ENCODE assay signal across 8 cellular contexts in genomic region chr2:197191177-197191947, GRCh38.
DNase-seq lines count a peak whose midpoint lies in the region; ATAC-seq and TF ChIP-seq lines count a peak whose summit lies in the region.

No MANE protein-coding gene starts in this region.

- peak; percentile 84 for TF ChIP-seq CTCF in CD4-positive, alpha-beta T cell (IDR thresholded peaks at IDR 0.05)
- TF ChIP-seq CTCF in mucosa of descending colon (IDR thresholded peaks at IDR 0.05) = peak; percentile 40

- H3K9me3 ChIP-seq in CD4-positive, alpha-beta T cell (ENCODE audit: control insufficient read depth, low read length) = no peaks in the 10 kb centered on the region
- H3K9me3 ChIP-seq in mucosa of descending colon = no peaks in the 10 kb centered on the region

- H3K27ac Mint-ChIP-seq in CD4-positive, alpha-beta T cell = peak overlapping the region; percentile 95
- H3K27ac Mint-ChIP-seq in IgD-negative memory B cell = peak overlapping the region; percentile 52 to 88 (median 67)

- no peaks in the 10 kb centered on the region for H3K9me3 Mint-ChIP-seq in CD4-positive, alpha-beta T cell
- no peaks in the 10 kb centered on the region for H3K9me3 Mint-ChIP-seq in IgD-negative memory B cell

- POLR2A ChIA-PET in CD4-positive, alpha-beta T cell (lab: Charles Lee) = interaction anchor here (0.7 to 3.7 kb wide), 16 partner anchors 8 to 261 kb away, joined by 3 to 73 read pairs (median 4); partner anchors contain the start of gene ANKRD44

- H3K4me3 Mint-ChIP-seq in CD4-positive, alpha-beta T cell = peak overlapping the region; percentile 52
- peak overlapping the region in 3 of 4 donors; percentile 14 to 56 (median 30) for H3K4me3 Mint-ChIP-seq in IgD-negative memory B cell

- H3K4me1 ChIP-seq in mucosa of descending colon (ENCODE audit: low read depth) = peaks cover 2% of the 10 kb centered on the region

- H3K36me3 ChIP-seq in mucosa of descending colon (ENCODE audit: low read depth) = no peaks in the 10 kb centered on the region

- H3K36me3 Mint-ChIP-seq in CD4-positive, alpha-beta T cell (ENCODE audit: low read depth) = peaks cover 32% of the 10 kb centered on the region
- no peaks in the 10 kb centered on the region for H3K36me3 Mint-ChIP-seq in IgD-negative memory B cell

- intact Hi-C loops in CD4-positive, alpha-beta T cell (cut with DNase I, micrococcal nuclease) = loop anchor here (1.0 to 10.0 kb wide), 6 partner anchors 79 to 1017 kb away; partner anchors contain the start of gene STK17B (in 1 of the 2)
- intact Hi-C loops in mucosa of descending colon (cut with DNase I, micrococcal nuclease) = loop anchor here in 1 of 2 donors (5.0 kb wide), 1 partner anchor 116 kb away; no protein-coding TSS in a partner anchor

- no peak for DNase-seq in CD4-positive, alpha-beta T cell
- DNase-seq in RPMI7951 (ENCODE audit: low read depth) (peak; percentile 37), dermis blood vessel endothelial cell (peak; percentile 65), mucosa of descending colon (no peak)
- DNase-seq in stimulated activated CD4-positive, alpha-beta T cell treated with anti-CD3 and anti-CD28 coated beads, Interleukin-4, amount 100 ng/mL, for 24 hours = no peak

- H3K4me3 ChIP-seq in mucosa of descending colon = no peak overlapping the region

- H3K27me3 Mint-ChIP-seq in CD4-positive, alpha-beta T cell = no peaks in the 10 kb centered on the region
- H3K27me3 Mint-ChIP-seq in IgD-negative memory B cell = no peaks in the 10 kb centered on the region

- ATAC-seq in CD4-positive, alpha-beta T cell (ENCODE audit: poor library complexity) = peak; percentile 59
- ATAC-seq in GM18511 (IDR thresholded peaks at IDR 0.05; ENCODE audit: unreplicated experiment) (peak; percentile 61), mucosa of descending colon (peak; percentile 76), HG02763 (IDR thresholded peaks at IDR 0.05; ENCODE audit: unreplicated experiment) (no peak)

- CTCF ChIA-PET in CD4-positive, alpha-beta T cell (lab: Charles Lee) = interaction anchor here (0.6 to 4.1 kb wide), 42 partner anchors 9 to 265 kb away, joined by 3 to 69 read pairs (median 4); partner anchors contain the start of gene ANKRD44

- H3K27ac ChIP-seq in CD4-positive, alpha-beta T cell (ENCODE audit: low read depth, low read length) = peak overlapping the region; percentile 62

- H3K4me1 Mint-ChIP-seq in CD4-positive, alpha-beta T cell (ENCODE audit: low read depth) = peaks cover 82% of the 10 kb centered on the region
- H3K4me1 Mint-ChIP-seq in IgD-negative memory B cell = peaks cover 54 to 65% (median 60%) of the 10 kb centered on the region in 3 donors

- no peaks in the 10 kb centered on the region for H3K27me3 ChIP-seq in CD4-positive, alpha-beta T cell (ENCODE audit: control insufficient read depth, insufficient read depth, low read length)

Comparison
In these comparisons a context has a peak if more than half of its experiments do, and no peak if none do; other contexts are left out.
1. DNase-seq: peak in RPMI7951 (single experiment) and dermis blood vessel endothelial cell (single experiment); none in CD4-positive, alpha-beta T cell (0 of 10), mucosa of descending colon (0 of 3) and stimulated activated CD4-positive, alpha-beta T cell treated with anti-CD3 and anti-CD28 coated beads, Interleukin-4, amount 100 ng/mL, for 24 hours (single experiment).